ENCODE assay signal across 1 cellular context in the genomic region with DNA sequence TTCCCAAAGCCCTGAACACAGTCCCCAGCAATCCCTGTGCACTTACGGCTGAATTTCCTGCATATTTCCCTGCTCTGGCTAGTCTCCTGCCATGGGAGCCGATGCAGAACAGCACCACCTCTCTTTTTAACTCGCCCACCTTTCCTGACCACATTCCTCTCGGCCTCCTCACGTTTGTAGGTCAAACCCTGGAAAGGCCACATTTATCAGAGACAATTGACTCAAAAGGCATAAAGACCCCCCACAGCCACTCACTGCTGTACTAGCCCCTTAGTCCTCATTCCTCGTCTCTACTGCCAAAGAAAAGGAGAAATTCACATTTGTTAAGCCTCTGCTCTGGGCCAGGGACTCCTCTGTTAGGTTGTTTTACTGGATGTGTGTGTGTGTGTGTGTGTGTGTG.
TF ChIP-seq lines count a peak whose summit lies in the region.

No MANE protein-coding gene starts in this region.

TF ChIP-seq in H1, 55 proteins besides CTCF, POLR2A, EP300 and RAD21:
- TF ChIP-seq JUN (IDR thresholded peaks at IDR 0.05; ENCODE audit: low read depth, low read length) (no peak), SUZ12 (IDR thresholded peaks at IDR 0.05; ENCODE audit: low read length) (no peak), NANOG (IDR thresholded peaks at IDR 0.05; ENCODE audit: insufficient read depth, low read depth, low read length, poor library complexity, severe bottlenecking) (no peak), ZNF274 (IDR thresholded peaks at IDR 0.05; ENCODE audit: borderline replicate concordance, extremely low read depth, low read length) (no peak), JUND (IDR thresholded peaks at IDR 0.05; ENCODE audit: low read length) (no peak), GABPA (IDR thresholded peaks at IDR 0.05; ENCODE audit: borderline replicate concordance, insufficient read depth, low read length) (no peak), NRF1 (IDR thresholded peaks at IDR 0.05; ENCODE audit: low read depth, low read length) (no peak), SRF (IDR thresholded peaks at IDR 0.05; ENCODE audit: low read depth, low read length) (no peak), ASH2L (IDR thresholded peaks at IDR 0.05; ENCODE audit: low read length) (peak; percentile 45), EGR1 (IDR thresholded peaks at IDR 0.05; ENCODE audit: borderline replicate concordance, low read depth, low read length) (no peak), POU5F1 (IDR thresholded peaks at IDR 0.05; ENCODE audit: low read depth, low read length) (no peak), HDAC2 (IDR thresholded peaks at IDR 0.05; ENCODE audit: borderline replicate concordance in 1 of 2, low read depth in 2 of 2, low read length in 2 of 2) (peak; percentile 36 to 78; a peak in 1 of 4 replicates), CEBPB (IDR thresholded peaks at IDR 0.05; ENCODE audit: low read depth, low read length) (no peak), TBP (IDR thresholded peaks at IDR 0.05; ENCODE audit: low read depth, low read length) (no peak), CBX8 (IDR thresholded peaks at IDR 0.05; ENCODE audit: borderline replicate concordance, low read depth, low read length) (no peak), SIN3A (conservative IDR thresholded peaks at IDR 0.05 in 1 of 2, IDR thresholded peaks at IDR 0.05 in 1 of 2; ENCODE audit: low read depth in 1 of 2, low read length in 2 of 2) (no peak), BACH1 (IDR thresholded peaks at IDR 0.05; ENCODE audit: low read length) (no peak), TEAD4 (IDR thresholded peaks at IDR 0.05; ENCODE audit: low read depth, low read length) (peak; percentile 63), CHD2 (IDR thresholded peaks at IDR 0.05; ENCODE audit: low read length) (no peak), KDM4A (IDR thresholded peaks at IDR 0.05; ENCODE audit: low read depth, low read length, severe bottlenecking) (no peak), CTBP2 (IDR thresholded peaks at IDR 0.05; ENCODE audit: borderline replicate concordance, insufficient read depth, insufficient read length, low read length) (no peak), TCF12 (IDR thresholded peaks at IDR 0.05; ENCODE audit: low read depth, low read length) (no peak), MAFK (IDR thresholded peaks at IDR 0.05; ENCODE audit: low read depth, low read length) (no peak)
- TF ChIP-seq, protein P1, sequence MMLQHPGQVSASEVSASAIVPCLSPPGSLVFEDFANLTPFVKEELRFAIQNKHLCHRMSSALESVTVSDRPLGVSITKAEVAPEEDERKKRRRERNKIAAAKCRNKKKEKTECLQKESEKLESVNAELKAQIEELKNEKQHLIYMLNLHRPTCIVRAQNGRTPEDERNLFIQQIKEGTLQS (IDR thresholded peaks at IDR 0.05; ENCODE audit: insufficient read depth, low read depth, low read length), result no peak
- TF ChIP-seq, protein P2, sequence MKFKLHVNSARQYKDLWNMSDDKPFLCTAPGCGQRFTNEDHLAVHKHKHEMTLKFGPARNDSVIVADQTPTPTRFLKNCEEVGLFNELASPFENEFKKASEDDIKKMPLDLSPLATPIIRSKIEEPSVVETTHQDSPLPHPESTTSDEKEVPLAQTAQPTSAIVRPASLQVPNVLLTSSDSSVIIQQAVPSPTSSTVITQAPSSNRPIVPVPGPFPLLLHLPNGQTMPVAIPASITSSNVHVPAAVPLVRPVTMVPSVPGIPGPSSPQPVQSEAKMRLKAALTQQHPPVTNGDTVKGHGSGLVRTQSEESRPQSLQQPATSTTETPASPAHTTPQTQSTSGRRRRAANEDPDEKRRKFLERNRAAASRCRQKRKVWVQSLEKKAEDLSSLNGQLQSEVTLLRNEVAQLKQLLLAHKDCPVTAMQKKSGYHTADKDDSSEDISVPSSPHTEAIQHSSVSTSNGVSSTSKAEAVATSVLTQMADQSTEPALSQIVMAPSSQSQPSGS (IDR thresholded peaks at IDR 0.05; ENCODE audit: low read length), result no peak
